Comparison of ENCODE assay signal across 1 cellular context in the genomic region with DNA sequence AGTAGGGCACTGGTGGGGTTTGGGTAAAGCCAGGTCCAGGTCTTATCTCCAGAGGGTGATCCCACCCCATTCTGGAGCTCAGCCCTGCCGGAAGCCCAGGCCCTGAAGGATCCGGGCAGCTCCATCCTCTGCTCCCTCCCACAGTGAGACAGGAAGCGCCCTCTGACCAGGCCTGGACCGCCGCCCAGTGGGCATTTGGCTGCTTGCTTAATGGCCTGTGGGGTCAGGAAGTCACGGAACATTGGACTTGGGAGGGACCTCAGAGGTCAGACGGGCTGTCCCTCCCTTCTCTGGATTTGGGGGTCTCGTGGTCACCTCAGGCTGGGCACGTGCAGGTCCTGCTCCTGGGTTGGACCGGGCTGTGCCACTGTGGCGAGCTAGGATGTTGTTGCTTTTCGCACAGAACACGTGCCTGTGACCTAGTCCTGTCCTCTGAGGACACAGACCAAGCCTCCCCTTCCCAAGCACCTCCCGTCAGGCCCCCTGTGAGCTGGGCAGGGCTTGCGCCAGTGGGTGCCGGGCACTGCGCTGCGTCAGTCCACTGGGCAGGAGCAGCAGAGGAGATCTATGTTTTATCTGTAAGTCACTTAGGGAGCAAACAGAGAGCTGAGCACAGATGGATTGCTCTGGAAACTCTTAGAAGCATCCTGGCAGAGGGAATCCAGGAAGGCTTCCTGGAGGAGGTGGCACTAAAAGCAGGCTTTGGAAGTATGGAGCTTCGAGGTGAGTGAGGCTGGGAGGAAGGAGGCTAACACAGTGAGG.
TF ChIP-seq lines count a peak whose summit lies in the region.

No MANE protein-coding gene starts in this region.

TF ChIP-seq in K562, 482 proteins besides CTCF, POLR2A, EP300 and RAD21 (continued from another document and continues in another):
- TF ChIP-seq ZNF76 (CRISPR knock-in tag; IDR thresholded peaks at IDR 0.05; ENCODE audit: borderline replicate concordance) (peak; percentile 68; the same call in 1 of the 2 replicates), POLR2AphosphoS5 (IDR thresholded peaks at IDR 0.05; ENCODE audit: control insufficient read depth, insufficient read depth, low read depth, low read length) (peak; percentile 38; the same call in 1 of the 2 replicates), CEBPG (CRISPR knock-in tag; IDR thresholded peaks at IDR 0.05) (no peak), CEBPG (tag; conservative IDR thresholded peaks at IDR 0.05 in 1 of 2, IDR thresholded peaks at IDR 0.05 in 1 of 2) (0 out of 4 replicates have a peak, but pooled peaks of 1 of the 2 experiments have one; percentile 11), HCFC1 (IDR thresholded peaks at IDR 0.05; ENCODE audit: low read depth, low read length) (0 out of 2 replicates have a peak, but pooled peaks have one; percentile 38), ATF7 (IDR thresholded peaks at IDR 0.05) (0 out of 2 replicates have a peak, but pooled peaks have one; percentile 16), ZNF24 (IDR thresholded peaks at IDR 0.05) (0 out of 2 replicates have a peak, but pooled peaks have one; percentile 17), ZNF140 (CRISPR knock-in tag; IDR thresholded peaks at IDR 0.05) (no peak), TEAD1 (CRISPR knock-in tag; IDR thresholded peaks at IDR 0.05) (0 out of 4 replicates have a peak, but pooled peaks of 1 of the 2 experiments have one; percentile 20), RBM15 (IDR thresholded peaks at IDR 0.05; ENCODE audit: insufficient read depth, low read length) (no peak), KDM1A (IDR thresholded peaks at IDR 0.05) (no peak), ETV5 (CRISPR knock-in tag; IDR thresholded peaks at IDR 0.05; ENCODE audit: low read depth) (peak; percentile 96), GABPB1 (CRISPR knock-in tag; IDR thresholded peaks at IDR 0.05) (peak; percentile 72), BRD9 (IDR thresholded peaks at IDR 0.05; ENCODE audit: low read depth, partially characterized antibody) (peak; percentile 55), ZNF217 (CRISPR knock-in tag; IDR thresholded peaks at IDR 0.05) (no peak), ZNF445 (CRISPR knock-in tag; IDR thresholded peaks at IDR 0.05; ENCODE audit: low read depth) (no peak), KDM4B (IDR thresholded peaks at IDR 0.05; ENCODE audit: borderline replicate concordance in 2 of 2, low read depth in 1 of 2) (peak in 1 of 2 experiments; percentile 55; a peak in 1 of 4 replicates), ESRRA (IDR thresholded peaks at IDR 0.05; ENCODE audit: borderline replicate concordance, low read depth) (peak; percentile 68; the same call in 1 of the 2 replicates), ZNF384 (IDR thresholded peaks at IDR 0.05; ENCODE audit: low read depth, low read length) (0 out of 2 replicates have a peak, but pooled peaks have one; percentile 5), KDM2B (CRISPR knock-in tag; IDR thresholded peaks at IDR 0.05) (no peak), KLF13 (tag; IDR thresholded peaks at IDR 0.05; ENCODE audit: borderline replicate concordance, low read depth) (0 out of 2 replicates have a peak, but pooled peaks have one; percentile 15), CXXC5 (CRISPR knock-in tag; IDR thresholded peaks at IDR 0.05) (peak; percentile 41; the same call in 1 of the 2 replicates), MCM3 (IDR thresholded peaks at IDR 0.05) (no peak), KAT7 (CRISPR knock-in tag; IDR thresholded peaks at IDR 0.05; ENCODE audit: borderline replicate concordance) (peak; percentile 52; the same call in 1 of the 2 replicates), CCNT2 (IDR thresholded peaks at IDR 0.05; ENCODE audit: borderline replicate concordance, extremely low read depth, insufficient read length, low read depth, low read length) (peak; percentile 27), BACH1 (tag; IDR thresholded peaks at IDR 0.05) (no peak), ZNF707 (CRISPR knock-in tag; conservative IDR thresholded peaks at IDR 0.05) (0 out of 2 replicates have a peak, but pooled peaks have one; percentile 18), ZFP36 (IDR thresholded peaks at IDR 0.05; ENCODE audit: low read depth, low read length, partially characterized antibody) (peak; percentile 99), MCM5 (IDR thresholded peaks at IDR 0.05; ENCODE audit: low read depth) (no peak), NR4A1 (CRISPR knock-in tag; IDR thresholded peaks at IDR 0.05) (peak; percentile 24; the same call in 1 of the 2 replicates), NR4A1 (tag; IDR thresholded peaks at IDR 0.05) (no peak), ERF (CRISPR knock-in tag; IDR thresholded peaks at IDR 0.05) (no peak; the same call in 1 of the 2 replicates), KLF1 (tag; IDR thresholded peaks at IDR 0.05) (no peak), MTA3 (IDR thresholded peaks at IDR 0.05; ENCODE audit: borderline replicate concordance) (0 out of 2 replicates have a peak, but pooled peaks have one; percentile 44), MYBL2 (IDR thresholded peaks at IDR 0.05; ENCODE audit: low read depth) (no peak), MYBL2 (CRISPR knock-in tag; IDR thresholded peaks at IDR 0.05; ENCODE audit: borderline replicate concordance) (no peak), ZNF436 (CRISPR knock-in tag; IDR thresholded peaks at IDR 0.05) (peak; percentile 85), TOE1 (IDR thresholded peaks at IDR 0.05; ENCODE audit: borderline replicate concordance) (no peak), TOE1 (CRISPR knock-in tag; IDR thresholded peaks at IDR 0.05; ENCODE audit: borderline replicate concordance, low read depth) (no peak), MYC (IDR thresholded peaks at IDR 0.05; ENCODE audit: low read depth, low read length) (peak; percentile 43; the same call in 1 of the 2 replicates), MYC (CRISPR knock-in tag; IDR thresholded peaks at IDR 0.05; ENCODE audit: borderline replicate concordance, low read depth) (no peak), HNRNPLL (IDR thresholded peaks at IDR 0.05; ENCODE audit: low read depth, low read length, poor library complexity, severe bottlenecking) (no peak), STAG1 (CRISPR knock-in tag; IDR thresholded peaks at IDR 0.05; ENCODE audit: borderline replicate concordance) (no peak), JUNB (CRISPR knock-in tag; conservative IDR thresholded peaks at IDR 0.05) (no peak), SP1 (CRISPR knock-in tag; IDR thresholded peaks at IDR 0.05) (peak; percentile 73)
- TF ChIP-seq, protein P1, sequence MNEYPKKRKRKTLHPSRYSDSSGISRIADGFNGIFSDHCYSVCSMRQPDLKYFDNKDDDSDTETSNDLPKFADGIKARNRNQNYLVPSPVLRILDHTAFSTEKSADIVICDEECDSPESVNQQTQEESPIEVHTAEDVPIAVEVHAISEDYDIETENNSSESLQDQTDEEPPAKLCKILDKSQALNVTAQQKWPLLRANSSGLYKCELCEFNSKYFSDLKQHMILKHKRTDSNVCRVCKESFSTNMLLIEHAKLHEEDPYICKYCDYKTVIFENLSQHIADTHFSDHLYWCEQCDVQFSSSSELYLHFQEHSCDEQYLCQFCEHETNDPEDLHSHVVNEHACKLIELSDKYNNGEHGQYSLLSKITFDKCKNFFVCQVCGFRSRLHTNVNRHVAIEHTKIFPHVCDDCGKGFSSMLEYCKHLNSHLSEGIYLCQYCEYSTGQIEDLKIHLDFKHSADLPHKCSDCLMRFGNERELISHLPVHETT (CRISPR knock-in tag; conservative IDR thresholded peaks at IDR 0.05 in 1 of 2, IDR thresholded peaks at IDR 0.05 in 1 of 2), result peak in 1 of 2 experiments; percentile 54; a peak in 1 of 4 replicates
- TF ChIP-seq, protein P2, sequence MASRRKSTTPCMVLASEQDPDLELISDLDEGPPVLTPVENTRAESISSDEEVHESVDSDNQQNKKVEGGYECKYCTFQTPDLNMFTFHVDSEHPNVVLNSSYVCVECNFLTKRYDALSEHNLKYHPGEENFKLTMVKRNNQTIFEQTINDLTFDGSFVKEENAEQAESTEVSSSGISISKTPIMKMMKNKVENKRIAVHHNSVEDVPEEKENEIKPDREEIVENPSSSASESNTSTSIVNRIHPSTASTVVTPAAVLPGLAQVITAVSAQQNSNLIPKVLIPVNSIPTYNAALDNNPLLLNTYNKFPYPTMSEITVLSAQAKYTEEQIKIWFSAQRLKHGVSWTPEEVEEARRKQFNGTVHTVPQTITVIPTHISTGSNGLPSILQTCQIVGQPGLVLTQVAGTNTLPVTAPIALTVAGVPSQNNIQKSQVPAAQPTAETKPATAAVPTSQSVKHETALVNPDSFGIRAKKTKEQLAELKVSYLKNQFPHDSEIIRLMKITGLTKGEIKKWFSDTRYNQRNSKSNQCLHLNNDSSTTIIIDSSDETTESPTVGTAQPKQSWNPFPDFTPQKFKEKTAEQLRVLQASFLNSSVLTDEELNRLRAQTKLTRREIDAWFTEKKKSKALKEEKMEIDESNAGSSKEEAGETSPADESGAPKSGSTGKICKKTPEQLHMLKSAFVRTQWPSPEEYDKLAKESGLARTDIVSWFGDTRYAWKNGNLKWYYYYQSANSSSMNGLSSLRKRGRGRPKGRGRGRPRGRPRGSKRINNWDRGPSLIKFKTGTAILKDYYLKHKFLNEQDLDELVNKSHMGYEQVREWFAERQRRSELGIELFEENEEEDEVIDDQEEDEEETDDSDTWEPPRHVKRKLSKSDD (conservative IDR thresholded peaks at IDR 0.05; ENCODE audit: low read length), result 0 out of 2 replicates have a peak, but pooled peaks have one; percentile 54
- TF ChIP-seq, protein P3, sequence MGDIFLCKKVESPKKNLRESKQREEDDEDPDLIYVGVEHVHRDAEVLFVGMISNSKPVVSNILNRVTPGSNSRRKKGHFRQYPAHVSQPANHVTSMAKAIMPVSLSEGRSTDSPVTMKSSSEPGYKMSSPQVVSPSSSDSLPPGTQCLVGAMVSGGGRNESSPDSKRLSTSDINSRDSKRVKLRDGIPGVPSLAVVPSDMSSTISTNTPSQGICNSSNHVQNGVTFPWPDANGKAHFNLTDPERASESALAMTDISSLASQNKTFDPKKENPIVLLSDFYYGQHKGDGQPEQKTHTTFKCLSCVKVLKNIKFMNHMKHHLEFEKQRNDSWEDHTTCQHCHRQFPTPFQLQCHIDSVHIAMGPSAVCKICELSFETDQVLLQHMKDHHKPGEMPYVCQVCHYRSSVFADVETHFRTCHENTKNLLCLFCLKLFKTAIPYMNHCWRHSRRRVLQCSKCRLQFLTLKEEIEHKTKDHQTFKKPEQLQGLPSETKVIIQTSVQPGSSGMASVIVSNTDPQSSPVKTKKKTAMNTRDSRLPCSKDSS (IDR thresholded peaks at IDR 0.05; ENCODE audit: low read depth, partially characterized antibody), result no peak
- TF ChIP-seq, protein P4, sequence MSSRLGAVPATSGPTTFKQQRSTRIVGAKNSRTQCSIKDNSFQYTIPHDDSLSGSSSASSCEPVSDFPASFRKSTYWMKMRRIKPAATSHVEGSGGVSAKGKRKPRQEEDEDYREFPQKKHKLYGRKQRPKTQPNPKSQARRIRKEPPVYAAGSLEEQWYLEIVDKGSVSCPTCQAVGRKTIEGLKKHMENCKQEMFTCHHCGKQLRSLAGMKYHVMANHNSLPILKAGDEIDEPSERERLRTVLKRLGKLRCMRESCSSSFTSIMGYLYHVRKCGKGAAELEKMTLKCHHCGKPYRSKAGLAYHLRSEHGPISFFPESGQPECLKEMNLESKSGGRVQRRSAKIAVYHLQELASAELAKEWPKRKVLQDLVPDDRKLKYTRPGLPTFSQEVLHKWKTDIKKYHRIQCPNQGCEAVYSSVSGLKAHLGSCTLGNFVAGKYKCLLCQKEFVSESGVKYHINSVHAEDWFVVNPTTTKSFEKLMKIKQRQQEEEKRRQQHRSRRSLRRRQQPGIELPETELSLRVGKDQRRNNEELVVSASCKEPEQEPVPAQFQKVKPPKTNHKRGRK (tag; IDR thresholded peaks at IDR 0.05), result no peak
- TF ChIP-seq, protein P5, sequence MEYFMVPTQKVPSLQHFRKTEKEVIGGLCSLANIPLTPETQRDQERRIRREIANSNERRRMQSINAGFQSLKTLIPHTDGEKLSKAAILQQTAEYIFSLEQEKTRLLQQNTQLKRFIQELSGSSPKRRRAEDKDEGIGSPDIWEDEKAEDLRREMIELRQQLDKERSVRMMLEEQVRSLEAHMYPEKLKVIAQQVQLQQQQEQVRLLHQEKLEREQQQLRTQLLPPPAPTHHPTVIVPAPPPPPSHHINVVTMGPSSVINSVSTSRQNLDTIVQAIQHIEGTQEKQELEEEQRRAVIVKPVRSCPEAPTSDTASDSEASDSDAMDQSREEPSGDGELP (CRISPR knock-in tag; IDR thresholded peaks at IDR 0.05; ENCODE audit: borderline replicate concordance), result peak; percentile 23; the same call in 1 of the 2 replicates
- TF ChIP-seq, protein P6, sequence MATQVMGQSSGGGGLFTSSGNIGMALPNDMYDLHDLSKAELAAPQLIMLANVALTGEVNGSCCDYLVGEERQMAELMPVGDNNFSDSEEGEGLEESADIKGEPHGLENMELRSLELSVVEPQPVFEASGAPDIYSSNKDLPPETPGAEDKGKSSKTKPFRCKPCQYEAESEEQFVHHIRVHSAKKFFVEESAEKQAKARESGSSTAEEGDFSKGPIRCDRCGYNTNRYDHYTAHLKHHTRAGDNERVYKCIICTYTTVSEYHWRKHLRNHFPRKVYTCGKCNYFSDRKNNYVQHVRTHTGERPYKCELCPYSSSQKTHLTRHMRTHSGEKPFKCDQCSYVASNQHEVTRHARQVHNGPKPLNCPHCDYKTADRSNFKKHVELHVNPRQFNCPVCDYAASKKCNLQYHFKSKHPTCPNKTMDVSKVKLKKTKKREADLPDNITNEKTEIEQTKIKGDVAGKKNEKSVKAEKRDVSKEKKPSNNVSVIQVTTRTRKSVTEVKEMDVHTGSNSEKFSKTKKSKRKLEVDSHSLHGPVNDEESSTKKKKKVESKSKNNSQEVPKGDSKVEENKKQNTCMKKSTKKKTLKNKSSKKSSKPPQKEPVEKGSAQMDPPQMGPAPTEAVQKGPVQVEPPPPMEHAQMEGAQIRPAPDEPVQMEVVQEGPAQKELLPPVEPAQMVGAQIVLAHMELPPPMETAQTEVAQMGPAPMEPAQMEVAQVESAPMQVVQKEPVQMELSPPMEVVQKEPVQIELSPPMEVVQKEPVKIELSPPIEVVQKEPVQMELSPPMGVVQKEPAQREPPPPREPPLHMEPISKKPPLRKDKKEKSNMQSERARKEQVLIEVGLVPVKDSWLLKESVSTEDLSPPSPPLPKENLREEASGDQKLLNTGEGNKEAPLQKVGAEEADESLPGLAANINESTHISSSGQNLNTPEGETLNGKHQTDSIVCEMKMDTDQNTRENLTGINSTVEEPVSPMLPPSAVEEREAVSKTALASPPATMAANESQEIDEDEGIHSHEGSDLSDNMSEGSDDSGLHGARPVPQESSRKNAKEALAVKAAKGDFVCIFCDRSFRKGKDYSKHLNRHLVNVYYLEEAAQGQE (CRISPR knock-in tag; IDR thresholded peaks at IDR 0.05; ENCODE audit: low read depth), result peak; percentile 50
- TF ChIP-seq, protein P7, sequence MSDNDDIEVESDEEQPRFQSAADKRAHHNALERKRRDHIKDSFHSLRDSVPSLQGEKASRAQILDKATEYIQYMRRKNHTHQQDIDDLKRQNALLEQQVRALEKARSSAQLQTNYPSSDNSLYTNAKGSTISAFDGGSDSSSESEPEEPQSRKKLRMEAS (CRISPR knock-in tag; IDR thresholded peaks at IDR 0.05), result peak; percentile 77
- TF ChIP-seq, protein P8, sequence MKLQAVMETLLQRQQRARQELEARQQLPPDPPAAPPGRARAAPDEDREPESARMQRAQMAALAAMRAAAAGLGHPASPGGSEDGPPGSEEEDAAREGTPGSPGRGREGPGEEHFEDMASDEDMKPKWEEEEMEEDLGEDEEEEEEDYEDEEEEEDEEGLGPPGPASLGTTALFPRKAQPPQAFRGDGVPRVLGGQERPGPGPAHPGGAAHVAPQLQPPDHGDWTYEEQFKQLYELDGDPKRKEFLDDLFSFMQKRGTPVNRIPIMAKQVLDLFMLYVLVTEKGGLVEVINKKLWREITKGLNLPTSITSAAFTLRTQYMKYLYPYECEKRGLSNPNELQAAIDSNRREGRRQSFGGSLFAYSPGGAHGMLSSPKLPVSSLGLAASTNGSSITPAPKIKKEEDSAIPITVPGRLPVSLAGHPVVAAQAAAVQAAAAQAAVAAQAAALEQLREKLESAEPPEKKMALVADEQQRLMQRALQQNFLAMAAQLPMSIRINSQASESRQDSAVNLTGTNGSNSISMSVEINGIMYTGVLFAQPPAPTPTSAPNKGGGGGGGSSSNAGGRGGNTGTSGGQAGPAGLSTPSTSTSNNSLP (IDR thresholded peaks at IDR 0.05; ENCODE audit: borderline replicate concordance, low read depth, low read length), result no peak
